Comparison of ENCODE assay signal across 8 cellular contexts in genomic region chr16:4733747-4734062, GRCh38. TPM values are rescaled to one million over a fixed set of nuclear protein-coding genes. Genes with fewer than 3 reads are reported as not detected.
DNase-seq lines count a peak whose midpoint lies in the region; ATAC-seq, FAIRE-seq and TF ChIP-seq lines count a peak whose summit lies in the region.

No MANE protein-coding gene starts in this region.

- peak in 1 of 2 donors; percentile 8 for ATAC-seq in lower lobe of right lung
- no peak for ATAC-seq in HG03097 (IDR thresholded peaks at IDR 0.05; ENCODE audit: low FRiP score, unreplicated experiment)

- H3K9me3 ChIP-seq in NT2/D1 (ENCODE audit: insufficient read depth, low read length) = no peaks in the 10 kb centered on the region
- no peaks in the 10 kb centered on the region for H3K9me3 ChIP-seq in lower lobe of right lung

- DNase-seq in activated T-cell treated with anti-CD3 and anti-CD28 coated beads for 1 hour (ENCODE audit: low read depth) = peak; percentile 6
- no peak for DNase-seq in activated T-cell treated with anti-CD3 and anti-CD28 coated beads, Interleukin-2, amount 50 U/mL, for 48 hours
- no peak for DNase-seq in NT2/D1 (ENCODE audit: low read depth, low spot score)
- peak; percentile 1 for DNase-seq in brain microvascular endothelial cell
- DNase-seq in lower lobe of right lung = no peak
- DNase-seq in substantia nigra (lab: John Stamatoyannopoulos, UW) = peak in 6 of 49 donors; percentile 35 to 60 (median 46)
- no peak for DNase-seq in D721Med (ENCODE audit: insufficient read length, low spot score)

- peak overlapping the region; percentile 93 for H3K4me3 ChIP-seq in NT2/D1 (ENCODE audit: insufficient read length, low read depth)
- peak overlapping the region; percentile 94 for H3K4me3 ChIP-seq in brain microvascular endothelial cell (ENCODE audit: low read depth, low read length)
- H3K4me3 ChIP-seq in lower lobe of right lung = peak overlapping the region; percentile 98

- in situ Hi-C loops in brain microvascular endothelial cell (cut with HindIII; ENCODE audit: low pct_ligation_motif_present, low sequenced_read_pairs) = no loop called here

- FAIRE-seq in D721Med (lab: Jason Lieb, UNC) = no peak

- H3K27ac ChIP-seq in brain microvascular endothelial cell (peak overlapping the region; percentile 86), lower lobe of right lung (peak overlapping the region; percentile 85), substantia nigra (ENCODE audit: low read depth, low read length, poor library complexity, severe bottlenecking) (peak overlapping the region; percentile 62)

- H3K9ac ChIP-seq in NT2/D1 (ENCODE audit: insufficient read length, low read depth) = peak overlapping the region; percentile 96

- no peaks in the 10 kb centered on the region for H3K27me3 ChIP-seq in NT2/D1 (ENCODE audit: insufficient read depth, insufficient read length)
- H3K27me3 ChIP-seq in brain microvascular endothelial cell (replicated peaks) = no peaks in the 10 kb centered on the region
- no peaks in the 10 kb centered on the region for H3K27me3 ChIP-seq in lower lobe of right lung (ENCODE audit: low read depth)

- H3K36me3 ChIP-seq in NT2/D1 (ENCODE audit: insufficient read depth, insufficient read length, low read length) (peaks cover 33% of the 10 kb centered on the region), brain microvascular endothelial cell (replicated peaks) (peaks cover 1% of the 10 kb centered on the region), lower lobe of right lung (peaks cover 15% of the 10 kb centered on the region)

- intact Hi-C loops in lower lobe of right lung (cut with DNase I) = no loop called here

- TF ChIP-seq CTCF in brain microvascular endothelial cell (IDR thresholded peaks at IDR 0.05; ENCODE audit: low read depth, low read length, missing control alignments) = no peak
- no peak for TF ChIP-seq CTCF in lower lobe of right lung (IDR thresholded peaks at IDR 0.05)
- TF ChIP-seq CTCF in D721Med (IDR thresholded peaks at IDR 0.05; ENCODE audit: insufficient read depth, missing control alignments) = no peak

- peaks cover 6% of the 10 kb centered on the region for H3K4me1 ChIP-seq in NT2/D1 (ENCODE audit: insufficient read depth, insufficient read length)
- H3K4me1 ChIP-seq in lower lobe of right lung = peaks cover 18% of the 10 kb centered on the region

RNA-seq across cellular contexts. Expression of gene ANKS3, which starts 0.4 kb away (rescaled TPM):
- total RNA-seq in lower lobe of right lung = 20.6 TPM

RNA-seq across cellular contexts. Expression of gene DNAAF8, which starts 0.6 kb away (rescaled TPM):
- total RNA-seq in lower lobe of right lung = 3.4 TPM

RNA-seq across cellular contexts. Expression of gene ZNF500, which starts 33.3 kb away (rescaled TPM):
- 13.4 TPM for total RNA-seq in lower lobe of right lung

RNA-seq across cellular contexts. Expression of gene NUDT16L1, which starts 40.3 kb away (rescaled TPM):
- 27.3 TPM for total RNA-seq in lower lobe of right lung

RNA-seq across cellular contexts. Expression of gene SEPTIN12, which starts 54.4 kb away (rescaled TPM):
- total RNA-seq in lower lobe of right lung = not detected

Comparison
In these comparisons a context has a peak if more than half of its experiments do, and no peak if none do; other contexts are left out.
1. DNase-seq: peak in activated T-cell treated with anti-CD3 and anti-CD28 coated beads for 1 hour (single experiment) and brain microvascular endothelial cell (single experiment); none in activated T-cell treated with anti-CD3 and anti-CD28 coated beads, Interleukin-2, amount 50 U/mL, for 48 hours (0 of 2), NT2/D1 (single experiment), lower lobe of right lung (single experiment) and D721Med (single experiment).
2. Peak in every context shown above with its lines, with median percentiles within 50 percentile points of each other: H3K4me3 ChIP-seq and H3K27ac ChIP-seq.